In the genomic region with DNA sequence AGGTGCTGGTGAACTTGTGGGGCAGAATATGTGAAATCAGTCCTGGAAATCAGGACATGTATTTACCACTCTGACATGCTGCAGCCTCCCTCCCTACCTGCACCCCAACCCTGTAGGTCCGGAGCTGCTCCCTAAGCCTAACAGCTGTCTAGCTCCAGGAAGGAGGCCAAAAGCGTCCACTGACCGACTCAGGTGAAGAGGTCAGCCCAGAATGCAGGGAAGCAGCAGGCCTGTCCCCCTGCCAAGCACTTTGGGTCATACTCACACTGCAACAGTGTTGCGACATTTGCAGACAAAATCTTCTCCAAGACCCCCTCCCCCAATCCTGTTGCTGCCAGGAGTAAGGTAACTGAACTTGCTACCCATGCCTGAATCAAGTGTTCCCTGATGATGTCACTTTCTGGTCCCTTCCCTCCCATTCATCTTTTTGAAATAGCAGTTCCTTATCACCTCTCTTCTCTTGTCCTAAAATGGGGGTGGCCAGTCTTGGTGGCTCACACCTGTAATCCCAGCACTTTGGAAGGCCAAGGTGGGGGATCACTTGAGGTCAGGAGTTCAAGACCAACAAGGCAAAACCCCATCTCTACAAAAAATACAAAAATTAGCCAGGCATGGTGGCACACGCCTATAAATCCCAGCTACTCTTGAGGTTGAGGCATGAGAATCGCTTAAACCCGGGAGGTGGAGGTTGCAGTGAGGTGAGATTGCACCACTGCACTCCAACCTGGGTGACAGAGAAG, we compare ENCODE assay signal across 1 cellular context.
A peak's percentile ranks its signal among the peaks of the same experiment; 100 is the strongest.
TF ChIP-seq lines count a peak whose summit lies in the region.

No MANE protein-coding gene starts in this region.

TF ChIP-seq in HEK293, 187 proteins besides CTCF, POLR2A, EP300 and RAD21 (continued from another document and continues in another):
- TF ChIP-seq ZNF571 (tag by site-specific recombination; IDR thresholded peaks at IDR 0.05) = no peak
- TF ChIP-seq ZNF624 (tag by site-specific recombination; IDR thresholded peaks at IDR 0.05) = no peak
- no peak for TF ChIP-seq ZNF555 (tag by site-specific recombination; conservative IDR thresholded peaks at IDR 0.05)
- no peak for TF ChIP-seq ZNF37A (tag by site-specific recombination; IDR thresholded peaks at IDR 0.05)
- TF ChIP-seq, protein P1, sequence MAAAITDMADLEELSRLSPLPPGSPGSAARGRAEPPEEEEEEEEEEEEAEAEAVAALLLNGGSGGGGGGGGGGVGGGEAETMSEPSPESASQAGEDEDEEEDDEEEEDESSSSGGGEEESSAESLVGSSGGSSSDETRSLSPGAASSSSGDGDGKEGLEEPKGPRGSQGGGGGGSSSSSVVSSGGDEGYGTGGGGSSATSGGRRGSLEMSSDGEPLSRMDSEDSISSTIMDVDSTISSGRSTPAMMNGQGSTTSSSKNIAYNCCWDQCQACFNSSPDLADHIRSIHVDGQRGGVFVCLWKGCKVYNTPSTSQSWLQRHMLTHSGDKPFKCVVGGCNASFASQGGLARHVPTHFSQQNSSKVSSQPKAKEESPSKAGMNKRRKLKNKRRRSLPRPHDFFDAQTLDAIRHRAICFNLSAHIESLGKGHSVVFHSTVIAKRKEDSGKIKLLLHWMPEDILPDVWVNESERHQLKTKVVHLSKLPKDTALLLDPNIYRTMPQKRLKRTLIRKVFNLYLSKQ (tag by site-specific recombination; IDR thresholded peaks at IDR 0.05; ENCODE audit: borderline replicate concordance) = no peak
- no peak for TF ChIP-seq ZNF670 (tag by site-specific recombination; IDR thresholded peaks at IDR 0.05; ENCODE audit: low read depth)
- TF ChIP-seq ZNF221 (tag by site-specific recombination; IDR thresholded peaks at IDR 0.05; ENCODE audit: borderline replicate concordance) = no peak
- no peak for TF ChIP-seq SP3 (tag by site-specific recombination; IDR thresholded peaks at IDR 0.05)
- TF ChIP-seq, protein P2, sequence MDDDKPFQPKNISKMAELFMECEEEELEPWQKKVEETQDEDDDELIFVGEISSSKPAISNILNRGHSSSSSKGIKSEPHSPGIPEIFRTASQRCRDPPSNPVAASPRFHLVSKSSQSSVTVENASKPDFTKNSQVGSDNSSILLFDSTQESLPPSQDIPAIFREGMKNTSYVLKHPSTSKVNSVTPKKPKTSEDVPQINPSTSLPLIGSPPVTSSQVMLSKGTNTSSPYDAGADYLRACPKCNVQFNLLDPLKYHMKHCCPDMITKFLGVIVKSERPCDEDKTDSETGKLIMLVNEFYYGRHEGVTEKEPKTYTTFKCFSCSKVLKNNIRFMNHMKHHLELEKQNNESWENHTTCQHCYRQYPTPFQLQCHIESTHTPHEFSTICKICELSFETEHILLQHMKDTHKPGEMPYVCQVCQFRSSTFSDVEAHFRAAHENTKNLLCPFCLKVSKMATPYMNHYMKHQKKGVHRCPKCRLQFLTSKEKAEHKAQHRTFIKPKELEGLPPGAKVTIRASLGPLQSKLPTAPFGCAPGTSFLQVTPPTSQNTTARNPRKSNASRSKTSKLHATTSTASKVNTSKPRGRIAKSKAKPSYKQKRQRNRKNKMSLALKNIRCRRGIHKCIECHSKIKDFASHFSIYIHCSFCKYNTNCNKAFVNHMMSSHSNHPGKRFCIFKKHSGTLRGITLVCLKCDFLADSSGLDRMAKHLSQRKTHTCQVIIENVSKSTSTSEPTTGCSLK (tag by site-specific recombination; IDR thresholded peaks at IDR 0.05) = no peak
- no peak for TF ChIP-seq ZBTB21 (tag by site-specific recombination; IDR thresholded peaks at IDR 0.05)
- no peak for TF ChIP-seq ZNF544 (tag by site-specific recombination; IDR thresholded peaks at IDR 0.05)
- no peak for TF ChIP-seq ZBTB1 (tag by site-specific recombination; IDR thresholded peaks at IDR 0.05)
- TF ChIP-seq, protein P3, sequence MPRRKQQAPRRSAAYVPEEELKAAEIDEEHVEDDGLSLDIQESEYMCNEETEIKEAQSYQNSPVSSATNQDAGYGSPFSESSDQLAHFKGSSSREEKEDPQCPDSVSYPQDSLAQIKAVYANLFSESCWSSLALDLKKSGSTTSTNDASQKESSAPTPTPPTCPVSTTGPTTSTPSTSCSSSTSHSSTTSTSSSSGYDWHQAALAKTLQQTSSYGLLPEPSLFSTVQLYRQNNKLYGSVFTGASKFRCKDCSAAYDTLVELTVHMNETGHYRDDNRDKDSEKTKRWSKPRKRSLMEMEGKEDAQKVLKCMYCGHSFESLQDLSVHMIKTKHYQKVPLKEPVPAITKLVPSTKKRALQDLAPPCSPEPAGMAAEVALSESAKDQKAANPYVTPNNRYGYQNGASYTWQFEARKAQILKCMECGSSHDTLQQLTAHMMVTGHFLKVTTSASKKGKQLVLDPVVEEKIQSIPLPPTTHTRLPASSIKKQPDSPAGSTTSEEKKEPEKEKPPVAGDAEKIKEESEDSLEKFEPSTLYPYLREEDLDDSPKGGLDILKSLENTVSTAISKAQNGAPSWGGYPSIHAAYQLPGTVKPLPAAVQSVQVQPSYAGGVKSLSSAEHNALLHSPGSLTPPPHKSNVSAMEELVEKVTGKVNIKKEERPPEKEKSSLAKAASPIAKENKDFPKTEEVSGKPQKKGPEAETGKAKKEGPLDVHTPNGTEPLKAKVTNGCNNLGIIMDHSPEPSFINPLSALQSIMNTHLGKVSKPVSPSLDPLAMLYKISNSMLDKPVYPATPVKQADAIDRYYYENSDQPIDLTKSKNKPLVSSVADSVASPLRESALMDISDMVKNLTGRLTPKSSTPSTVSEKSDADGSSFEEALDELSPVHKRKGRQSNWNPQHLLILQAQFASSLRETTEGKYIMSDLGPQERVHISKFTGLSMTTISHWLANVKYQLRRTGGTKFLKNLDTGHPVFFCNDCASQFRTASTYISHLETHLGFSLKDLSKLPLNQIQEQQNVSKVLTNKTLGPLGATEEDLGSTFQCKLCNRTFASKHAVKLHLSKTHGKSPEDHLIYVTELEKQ (tag by site-specific recombination; IDR thresholded peaks at IDR 0.05; ENCODE audit: borderline replicate concordance) = no peak
- TF ChIP-seq ZEB2 (tag by site-specific recombination; IDR thresholded peaks at IDR 0.05) = peak; percentile 36; the same call in 1 of the 2 replicates
- no peak for TF ChIP-seq ZNF785 (tag by site-specific recombination; IDR thresholded peaks at IDR 0.05)
- TF ChIP-seq, protein P4, sequence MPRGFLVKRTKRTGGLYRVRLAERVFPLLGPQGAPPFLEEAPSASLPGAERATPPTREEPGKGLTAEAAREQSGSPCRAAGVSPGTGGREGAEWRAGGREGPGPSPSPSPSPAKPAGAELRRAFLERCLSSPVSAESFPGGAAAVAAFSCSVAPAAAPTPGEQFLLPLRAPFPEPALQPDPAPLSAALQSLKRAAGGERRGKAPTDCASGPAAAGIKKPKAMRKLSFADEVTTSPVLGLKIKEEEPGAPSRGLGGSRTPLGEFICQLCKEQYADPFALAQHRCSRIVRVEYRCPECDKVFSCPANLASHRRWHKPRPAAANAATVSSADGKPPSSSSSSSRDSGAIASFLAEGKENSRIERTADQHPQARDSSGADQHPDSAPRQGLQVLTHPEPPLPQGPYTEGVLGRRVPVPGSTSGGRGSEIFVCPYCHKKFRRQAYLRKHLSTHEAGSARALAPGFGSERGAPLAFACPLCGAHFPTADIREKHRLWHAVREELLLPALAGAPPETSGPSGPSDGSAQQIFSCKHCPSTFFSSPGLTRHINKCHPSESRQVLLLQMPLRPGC (tag by site-specific recombination; IDR thresholded peaks at IDR 0.05) = 0 out of 2 replicates have a peak, but pooled peaks have one; percentile 23
- TF ChIP-seq, protein P5, sequence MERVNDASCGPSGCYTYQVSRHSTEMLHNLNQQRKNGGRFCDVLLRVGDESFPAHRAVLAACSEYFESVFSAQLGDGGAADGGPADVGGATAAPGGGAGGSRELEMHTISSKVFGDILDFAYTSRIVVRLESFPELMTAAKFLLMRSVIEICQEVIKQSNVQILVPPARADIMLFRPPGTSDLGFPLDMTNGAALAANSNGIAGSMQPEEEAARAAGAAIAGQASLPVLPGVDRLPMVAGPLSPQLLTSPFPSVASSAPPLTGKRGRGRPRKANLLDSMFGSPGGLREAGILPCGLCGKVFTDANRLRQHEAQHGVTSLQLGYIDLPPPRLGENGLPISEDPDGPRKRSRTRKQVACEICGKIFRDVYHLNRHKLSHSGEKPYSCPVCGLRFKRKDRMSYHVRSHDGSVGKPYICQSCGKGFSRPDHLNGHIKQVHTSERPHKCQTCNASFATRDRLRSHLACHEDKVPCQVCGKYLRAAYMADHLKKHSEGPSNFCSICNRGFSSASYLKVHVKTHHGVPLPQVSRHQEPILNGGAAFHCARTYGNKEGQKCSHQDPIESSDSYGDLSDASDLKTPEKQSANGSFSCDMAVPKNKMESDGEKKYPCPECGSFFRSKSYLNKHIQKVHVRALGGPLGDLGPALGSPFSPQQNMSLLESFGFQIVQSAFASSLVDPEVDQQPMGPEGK (tag by site-specific recombination; IDR thresholded peaks at IDR 0.05) = peak; percentile 35; the same call in 1 of the 2 replicates
- TF ChIP-seq ZFP37 (tag by site-specific recombination; IDR thresholded peaks at IDR 0.05) = no peak
- TF ChIP-seq, protein P6, sequence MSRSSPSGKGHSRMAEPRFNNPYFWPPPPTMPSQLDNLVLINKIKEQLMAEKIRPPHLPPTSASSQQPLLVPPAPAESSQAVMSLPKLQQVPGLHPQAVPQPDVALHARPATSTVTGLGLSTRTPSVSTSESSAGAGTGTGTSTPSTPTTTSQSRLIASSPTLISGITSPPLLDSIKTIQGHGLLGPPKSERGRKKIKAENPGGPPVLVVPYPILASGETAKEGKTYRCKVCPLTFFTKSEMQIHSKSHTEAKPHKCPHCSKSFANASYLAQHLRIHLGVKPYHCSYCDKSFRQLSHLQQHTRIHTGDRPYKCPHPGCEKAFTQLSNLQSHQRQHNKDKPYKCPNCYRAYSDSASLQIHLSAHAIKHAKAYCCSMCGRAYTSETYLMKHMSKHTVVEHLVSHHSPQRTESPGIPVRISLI (tag by site-specific recombination; IDR thresholded peaks at IDR 0.05) = peak; percentile 47; the same call in 1 of the 2 replicates
- TF ChIP-seq ZNF302 (tag by site-specific recombination; IDR thresholded peaks at IDR 0.05; ENCODE audit: low read depth) = no peak
- no peak for TF ChIP-seq ZNF530 (tag by site-specific recombination; IDR thresholded peaks at IDR 0.05; ENCODE audit: low read depth)
- no peak for TF ChIP-seq ZNF843 (tag by site-specific recombination; IDR thresholded peaks at IDR 0.05)
- no peak for TF ChIP-seq TCF7L2 (IDR thresholded peaks at IDR 0.05; ENCODE audit: borderline replicate concordance, low read depth, low read length)
- TF ChIP-seq ZNF791 (tag by site-specific recombination; IDR thresholded peaks at IDR 0.05) = no peak
- TF ChIP-seq, protein P7, sequence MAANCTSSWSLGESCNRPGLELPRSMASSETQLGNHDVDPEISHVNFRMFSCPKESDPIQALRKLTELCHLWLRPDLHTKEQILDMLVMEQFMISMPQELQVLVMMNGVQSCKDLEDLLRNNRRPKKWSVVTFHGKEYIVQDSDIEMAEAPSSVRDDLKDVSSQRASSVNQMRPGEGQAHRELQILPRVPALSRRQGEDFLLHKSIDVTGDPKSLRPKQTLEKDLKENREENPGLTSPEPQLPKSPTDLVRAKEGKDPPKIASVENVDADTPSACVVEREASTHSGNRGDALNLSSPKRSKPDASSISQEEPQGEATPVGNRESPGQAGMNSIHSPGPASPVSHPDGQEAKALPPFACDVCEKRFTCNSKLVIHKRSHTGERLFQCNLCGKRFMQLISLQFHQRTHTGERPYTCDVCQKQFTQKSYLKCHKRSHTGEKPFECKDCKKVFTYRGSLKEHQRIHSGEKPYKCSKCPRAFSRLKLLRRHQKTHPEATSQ (tag by site-specific recombination; IDR thresholded peaks at IDR 0.05) = no peak
- no peak for TF ChIP-seq ZNF473 (tag by site-specific recombination; IDR thresholded peaks at IDR 0.05)
- TF ChIP-seq ZNF175 (tag by site-specific recombination; IDR thresholded peaks at IDR 0.05) = no peak
- TF ChIP-seq ZNF202 (tag by site-specific recombination; IDR thresholded peaks at IDR 0.05; ENCODE audit: borderline replicate concordance) = no peak
- TF ChIP-seq, protein P8, sequence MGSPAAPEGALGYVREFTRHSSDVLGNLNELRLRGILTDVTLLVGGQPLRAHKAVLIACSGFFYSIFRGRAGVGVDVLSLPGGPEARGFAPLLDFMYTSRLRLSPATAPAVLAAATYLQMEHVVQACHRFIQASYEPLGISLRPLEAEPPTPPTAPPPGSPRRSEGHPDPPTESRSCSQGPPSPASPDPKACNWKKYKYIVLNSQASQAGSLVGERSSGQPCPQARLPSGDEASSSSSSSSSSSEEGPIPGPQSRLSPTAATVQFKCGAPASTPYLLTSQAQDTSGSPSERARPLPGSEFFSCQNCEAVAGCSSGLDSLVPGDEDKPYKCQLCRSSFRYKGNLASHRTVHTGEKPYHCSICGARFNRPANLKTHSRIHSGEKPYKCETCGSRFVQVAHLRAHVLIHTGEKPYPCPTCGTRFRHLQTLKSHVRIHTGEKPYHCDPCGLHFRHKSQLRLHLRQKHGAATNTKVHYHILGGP (tag by site-specific recombination; IDR thresholded peaks at IDR 0.05) = no peak
- TF ChIP-seq ZNF596 (tag by site-specific recombination; IDR thresholded peaks at IDR 0.05) = no peak
- TF ChIP-seq, protein P9, sequence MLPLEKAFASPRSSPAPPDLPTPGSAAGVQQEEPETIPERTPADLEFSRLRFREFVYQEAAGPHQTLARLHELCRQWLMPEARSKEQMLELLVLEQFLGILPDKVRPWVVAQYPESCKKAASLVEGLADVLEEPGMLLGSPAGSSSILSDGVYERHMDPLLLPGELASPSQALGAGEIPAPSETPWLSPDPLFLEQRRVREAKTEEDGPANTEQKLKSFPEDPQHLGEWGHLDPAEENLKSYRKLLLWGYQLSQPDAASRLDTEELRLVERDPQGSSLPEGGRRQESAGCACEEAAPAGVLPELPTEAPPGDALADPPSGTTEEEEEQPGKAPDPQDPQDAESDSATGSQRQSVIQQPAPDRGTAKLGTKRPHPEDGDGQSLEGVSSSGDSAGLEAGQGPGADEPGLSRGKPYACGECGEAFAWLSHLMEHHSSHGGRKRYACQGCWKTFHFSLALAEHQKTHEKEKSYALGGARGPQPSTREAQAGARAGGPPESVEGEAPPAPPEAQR (tag by site-specific recombination; IDR thresholded peaks at IDR 0.05) = no peak
- no peak for TF ChIP-seq ZNF391 (tag by site-specific recombination; IDR thresholded peaks at IDR 0.05; ENCODE audit: borderline replicate concordance, low read depth)
- TF ChIP-seq, protein P10, sequence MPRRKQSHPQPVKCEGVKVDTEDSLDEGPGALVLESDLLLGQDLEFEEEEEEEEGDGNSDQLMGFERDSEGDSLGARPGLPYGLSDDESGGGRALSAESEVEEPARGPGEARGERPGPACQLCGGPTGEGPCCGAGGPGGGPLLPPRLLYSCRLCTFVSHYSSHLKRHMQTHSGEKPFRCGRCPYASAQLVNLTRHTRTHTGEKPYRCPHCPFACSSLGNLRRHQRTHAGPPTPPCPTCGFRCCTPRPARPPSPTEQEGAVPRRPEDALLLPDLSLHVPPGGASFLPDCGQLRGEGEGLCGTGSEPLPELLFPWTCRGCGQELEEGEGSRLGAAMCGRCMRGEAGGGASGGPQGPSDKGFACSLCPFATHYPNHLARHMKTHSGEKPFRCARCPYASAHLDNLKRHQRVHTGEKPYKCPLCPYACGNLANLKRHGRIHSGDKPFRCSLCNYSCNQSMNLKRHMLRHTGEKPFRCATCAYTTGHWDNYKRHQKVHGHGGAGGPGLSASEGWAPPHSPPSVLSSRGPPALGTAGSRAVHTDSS (tag by site-specific recombination; IDR thresholded peaks at IDR 0.05) = no peak
- TF ChIP-seq ZNF239 (tag by site-specific recombination; IDR thresholded peaks at IDR 0.05) = no peak
- TF ChIP-seq ZNF501 (tag by site-specific recombination; IDR thresholded peaks at IDR 0.05) = no peak
- TF ChIP-seq ZNF629 (tag by site-specific recombination; IDR thresholded peaks at IDR 0.05) = peak; percentile 52; the same call in 1 of the 2 replicates
